14 cellular contexts compared by ENCODE assay signal in the genomic region with DNA sequence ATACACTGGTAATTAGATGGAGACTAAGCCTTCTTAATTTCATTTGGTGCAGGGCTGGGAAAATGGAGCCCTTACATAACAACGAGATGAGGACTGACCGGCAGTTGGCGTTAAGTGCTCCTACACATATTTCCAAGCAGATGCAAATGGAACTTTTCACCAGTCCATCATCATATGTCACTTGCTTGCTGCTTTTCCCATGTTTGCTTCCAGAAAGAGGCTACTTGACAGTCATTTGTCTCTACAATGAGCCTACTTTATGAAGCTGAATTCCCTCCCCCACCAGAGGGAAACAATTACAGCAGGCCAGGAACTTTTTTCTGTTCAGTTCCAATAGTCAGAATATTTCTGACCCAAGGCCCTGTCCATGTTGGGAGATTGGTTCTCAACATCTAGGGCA.
"Had no signal": no experiment of that assay in that cellular context is flagged by ENCODE, and none has a peak within 500 bp of the region (broad histone marks: within the 10 kb centered on the region; RNA-seq: fewer than 3 reads in every experiment).

No MANE protein-coding gene starts in this region.

- H3K9me3 ChIP-seq: colonic mucosa, left lung, right atrium auricular region, transverse colon had no signal

- H3K27me3 ChIP-seq: brain microvascular endothelial cell, colonic mucosa, left lung, right atrium auricular region, transverse colon had no signal

- DNase-seq: activated CD4-positive, alpha-beta T cell treated with anti-CD3 and anti-CD28 coated beads, Interleukin-2, amount 10 ng/mL, durations not matched to agents 7 days and 5 days; activated CD8-positive, alpha-beta T cell treated with anti-CD3 and anti-CD28 coated beads, Interleukin-2, amount 10 ng/mL, durations not matched to agents 7 days and 5 days; activated naive CD4-positive, alpha-beta T cell treated with anti-CD3 and anti-CD28 coated beads for 36 hours; activated T-cell treated with anti-CD3 and anti-CD28 coated beads, Interleukin-2, amount 50 U/mL, for 24 hours; brain microvascular endothelial cell; central memory CD4-positive, alpha-beta T cell; colonic mucosa; foreskin melanocyte; kidney; left lung; stimulated activated CD4-positive, alpha-beta T cell treated with anti-CD3 and anti-CD28 coated beads, Interleukin-2, amount 100 ng/mL, for 24 hours; stimulated activated naive CD4-positive, alpha-beta T cell treated with Interleukin-2 at 50 U/mL for 16 hours; transverse colon had no signal

- H3K4me3 ChIP-seq: colonic mucosa, left lung, right atrium auricular region, transverse colon had no signal

- H3K4me1 ChIP-seq: colonic mucosa, left lung, right atrium auricular region, transverse colon had no signal

- H3K36me3 ChIP-seq: brain microvascular endothelial cell, colonic mucosa, left lung, right atrium auricular region, transverse colon had no signal

- H3K27ac ChIP-seq: brain microvascular endothelial cell, colonic mucosa, left lung, right atrium auricular region, transverse colon had no signal

- FAIRE-seq: kidney had no signal

- ATAC-seq: activated CD8-positive, alpha-beta T cell treated with anti-CD3 and anti-CD28 coated beads, Interleukin-2, amount 10 ng/mL, durations not matched to agents 7 days and 5 days; left lung had no signal
